ENCODE assay signal across 1 cellular context in the genomic region with DNA sequence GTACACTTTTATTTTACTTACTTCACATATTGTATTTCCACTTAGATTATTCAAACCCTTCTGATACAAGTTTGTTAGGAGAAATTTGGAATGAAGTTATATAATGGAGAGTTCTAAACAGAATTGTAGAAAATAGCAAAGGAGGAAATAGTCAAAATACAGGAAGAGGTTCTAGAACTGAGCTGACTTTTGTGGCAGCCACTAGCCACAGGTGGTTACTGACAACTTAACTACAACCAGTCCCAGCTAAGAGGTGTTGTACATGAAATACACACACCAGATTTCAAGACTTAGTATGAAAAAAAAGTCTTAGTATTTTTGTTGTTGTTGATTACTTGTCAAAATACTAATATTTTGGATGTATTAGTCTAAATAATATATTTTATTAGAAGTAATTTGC.
TF ChIP-seq lines count a peak whose summit lies in the region.

No MANE protein-coding gene starts in this region.

TF ChIP-seq in GM23338, 12 proteins besides CTCF, POLR2A, EP300 and RAD21 (continued from another document):
- TF ChIP-seq, protein P1, sequence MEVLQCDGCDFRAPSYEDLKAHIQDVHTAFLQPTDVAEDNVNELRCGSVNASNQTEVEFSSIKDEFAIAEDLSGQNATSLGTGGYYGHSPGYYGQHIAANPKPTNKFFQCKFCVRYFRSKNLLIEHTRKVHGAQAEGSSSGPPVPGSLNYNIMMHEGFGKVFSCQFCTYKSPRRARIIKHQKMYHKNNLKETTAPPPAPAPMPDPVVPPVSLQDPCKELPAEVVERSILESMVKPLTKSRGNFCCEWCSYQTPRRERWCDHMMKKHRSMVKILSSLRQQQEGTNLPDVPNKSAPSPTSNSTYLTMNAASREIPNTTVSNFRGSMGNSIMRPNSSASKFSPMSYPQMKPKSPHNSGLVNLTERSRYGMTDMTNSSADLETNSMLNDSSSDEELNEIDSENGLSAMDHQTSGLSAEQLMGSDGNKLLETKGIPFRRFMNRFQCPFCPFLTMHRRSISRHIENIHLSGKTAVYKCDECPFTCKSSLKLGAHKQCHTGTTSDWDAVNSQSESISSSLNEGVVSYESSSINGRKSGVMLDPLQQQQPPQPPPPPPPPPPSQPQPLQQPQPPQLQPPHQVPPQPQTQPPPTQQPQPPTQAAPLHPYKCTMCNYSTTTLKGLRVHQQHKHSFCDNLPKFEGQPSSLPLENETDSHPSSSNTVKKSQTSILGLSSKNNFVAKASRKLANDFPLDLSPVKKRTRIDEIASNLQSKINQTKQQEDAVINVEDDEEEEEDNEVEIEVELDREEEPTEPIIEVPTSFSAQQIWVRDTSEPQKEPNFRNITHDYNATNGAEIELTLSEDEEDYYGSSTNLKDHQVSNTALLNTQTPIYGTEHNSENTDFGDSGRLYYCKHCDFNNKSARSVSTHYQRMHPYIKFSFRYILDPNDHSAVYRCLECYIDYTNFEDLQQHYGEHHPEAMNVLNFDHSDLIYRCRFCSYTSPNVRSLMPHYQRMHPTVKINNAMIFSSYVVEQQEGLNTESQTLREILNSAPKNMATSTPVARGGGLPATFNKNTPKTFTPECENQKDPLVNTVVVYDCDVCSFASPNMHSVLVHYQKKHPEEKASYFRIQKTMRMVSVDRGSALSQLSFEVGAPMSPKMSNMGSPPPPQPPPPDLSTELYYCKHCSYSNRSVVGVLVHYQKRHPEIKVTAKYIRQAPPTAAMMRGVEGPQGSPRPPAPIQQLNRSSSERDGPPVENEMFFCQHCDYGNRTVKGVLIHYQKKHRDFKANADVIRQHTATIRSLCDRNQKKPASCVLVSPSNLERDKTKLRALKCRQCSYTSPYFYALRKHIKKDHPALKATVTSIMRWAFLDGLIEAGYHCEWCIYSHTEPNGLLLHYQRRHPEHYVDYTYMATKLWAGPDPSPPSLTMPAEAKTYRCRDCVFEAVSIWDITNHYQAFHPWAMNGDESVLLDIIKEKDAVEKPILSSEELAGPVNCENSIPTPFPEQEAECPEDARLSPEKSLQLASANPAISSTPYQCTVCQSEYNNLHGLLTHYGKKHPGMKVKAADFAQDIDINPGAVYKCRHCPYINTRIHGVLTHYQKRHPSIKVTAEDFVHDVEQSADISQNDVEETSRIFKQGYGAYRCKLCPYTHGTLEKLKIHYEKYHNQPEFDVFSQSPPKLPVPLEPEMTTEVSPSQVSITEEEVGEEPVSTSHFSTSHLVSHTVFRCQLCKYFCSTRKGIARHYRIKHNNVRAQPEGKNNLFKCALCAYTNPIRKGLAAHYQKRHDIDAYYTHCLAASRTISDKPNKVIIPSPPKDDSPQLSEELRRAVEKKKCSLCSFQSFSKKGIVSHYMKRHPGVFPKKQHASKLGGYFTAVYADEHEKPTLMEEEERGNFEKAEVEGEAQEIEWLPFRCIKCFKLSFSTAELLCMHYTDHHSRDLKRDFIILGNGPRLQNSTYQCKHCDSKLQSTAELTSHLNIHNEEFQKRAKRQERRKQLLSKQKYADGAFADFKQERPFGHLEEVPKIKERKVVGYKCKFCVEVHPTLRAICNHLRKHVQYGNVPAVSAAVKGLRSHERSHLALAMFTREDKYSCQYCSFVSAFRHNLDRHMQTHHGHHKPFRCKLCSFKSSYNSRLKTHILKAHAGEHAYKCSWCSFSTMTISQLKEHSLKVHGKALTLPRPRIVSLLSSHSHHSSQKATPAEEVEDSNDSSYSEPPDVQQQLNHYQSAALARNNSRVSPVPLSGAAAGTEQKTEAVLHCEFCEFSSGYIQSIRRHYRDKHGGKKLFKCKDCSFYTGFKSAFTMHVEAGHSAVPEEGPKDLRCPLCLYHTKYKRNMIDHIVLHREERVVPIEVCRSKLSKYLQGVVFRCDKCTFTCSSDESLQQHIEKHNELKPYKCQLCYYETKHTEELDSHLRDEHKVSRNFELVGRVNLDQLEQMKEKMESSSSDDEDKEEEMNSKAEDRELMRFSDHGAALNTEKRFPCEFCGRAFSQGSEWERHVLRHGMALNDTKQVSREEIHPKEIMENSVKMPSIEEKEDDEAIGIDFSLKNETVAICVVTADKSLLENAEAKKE (CRISPR knock-in tag; IDR thresholded peaks at IDR 0.05): no peak
- TF ChIP-seq STAT1 (IDR thresholded peaks at IDR 0.05; ENCODE audit: unreplicated experiment) (no peak), CREB1 (CRISPR knock-in tag; IDR thresholded peaks at IDR 0.05; ENCODE audit: low read depth) (no peak), POLR2AphosphoS5 (IDR thresholded peaks at IDR 0.05; ENCODE audit: low read depth) (no peak)
- TF ChIP-seq, protein P2, sequence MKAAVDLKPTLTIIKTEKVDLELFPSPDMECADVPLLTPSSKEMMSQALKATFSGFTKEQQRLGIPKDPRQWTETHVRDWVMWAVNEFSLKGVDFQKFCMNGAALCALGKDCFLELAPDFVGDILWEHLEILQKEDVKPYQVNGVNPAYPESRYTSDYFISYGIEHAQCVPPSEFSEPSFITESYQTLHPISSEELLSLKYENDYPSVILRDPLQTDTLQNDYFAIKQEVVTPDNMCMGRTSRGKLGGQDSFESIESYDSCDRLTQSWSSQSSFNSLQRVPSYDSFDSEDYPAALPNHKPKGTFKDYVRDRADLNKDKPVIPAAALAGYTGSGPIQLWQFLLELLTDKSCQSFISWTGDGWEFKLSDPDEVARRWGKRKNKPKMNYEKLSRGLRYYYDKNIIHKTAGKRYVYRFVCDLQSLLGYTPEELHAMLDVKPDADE (IDR thresholded peaks at IDR 0.05): no peak
